22 cellular contexts compared by ENCODE assay signal in genomic region chr2:229492034-229492433, GRCh38.
DNase-seq lines count a peak whose midpoint lies in the region; ATAC-seq, FAIRE-seq and TF ChIP-seq lines count a peak whose summit lies in the region.
"Had no signal": no experiment of that assay in that cellular context is flagged by ENCODE, and none has a peak within 500 bp of the region (broad histone marks: within the 10 kb centered on the region; RNA-seq: fewer than 3 reads in every experiment).

No MANE protein-coding gene starts in this region.

- peak; percentile 29 for DNase-seq in A172 (ENCODE audit: low spot score)
- DNase-seq in HCEC 1CT, result peak; percentile 63
- DNase-seq in RPMI7951 (ENCODE audit: low read depth), result peak; percentile 39
- peak; percentile 12 for DNase-seq in fibroblast of mammary gland (ENCODE audit: low read depth)
- no peak for DNase-seq in NK-92 (lab: John Stamatoyannopoulos, UW; ENCODE audit: unreplicated experiment)
- DNase-seq in HTR-8/SVneo (ENCODE audit: insufficient read length, low spot score), result no peak
- no peak for DNase-seq in NCI-H2081 (lab: John Stamatoyannopoulos, UW)
- DNase-seq: 8988T; CD8-positive, alpha-beta memory T cell; DND-41; KBM-7; MM.1S; NCI-H1105; NCI-H1694; NCI-H2107; NCI-H2227 treated with DMSO at 0.1 percent for 48 hours; NCI-H524; Peyer's patch; SHP77 treated with DMSO at 0.1 percent for 48 hours had no signal

- no peak overlapping the region for H3K4me3 ChIP-seq in fibroblast of mammary gland (ENCODE audit: control insufficient read depth, low read depth, low read length)
- H3K4me3 ChIP-seq: BLaER1 treated with 17β-estradiol and CSF1 and Interleukin-3, amounts not matched to agents 10 nM and 100 nM; Peyer's patch had no signal

- FAIRE-seq in HTR-8/SVneo (lab: Jason Lieb, UNC), result no peak
- FAIRE-seq: H1 had no signal

- no peak for ATAC-seq in HG02678 (IDR thresholded peaks at IDR 0.05; ENCODE audit: unreplicated experiment)

- TF ChIP-seq CTCF in fibroblast of mammary gland (conservative IDR thresholded peaks at IDR 0.05; ENCODE audit: control insufficient read depth, insufficient read depth, low read depth, low read length), result no peak

Comparison
In these comparisons a context has a peak if more than half of its experiments do, and no peak if none do; other contexts are left out.
1. DNase-seq: peak in A172 (single experiment), HCEC 1CT (single experiment), RPMI7951 (single experiment) and fibroblast of mammary gland (single experiment); none in NK-92 (single experiment), HTR-8/SVneo (single experiment) and NCI-H2081 (0 of 2).